ENCODE assay signal across 8 cellular contexts in genomic region chr12:19915392-19916192, GRCh38.
DNase-seq lines count a peak whose midpoint lies in the region; ATAC-seq and TF ChIP-seq lines count a peak whose summit lies in the region.

No MANE protein-coding gene starts in this region.

- H3K4me3 ChIP-seq in DND-41 (ENCODE audit: low read depth in 1 of 2, low read length in 2 of 2), result no peak overlapping the region
- H3K4me3 ChIP-seq in KMS-11 (IDR thresholded peaks at IDR 0.05; ENCODE audit: insufficient read depth, low read depth, low read length), result no peak overlapping the region
- no peak overlapping the region for H3K4me3 ChIP-seq in left ventricle myocardium inferior

- no peaks in the 10 kb centered on the region for H3K79me2 ChIP-seq in DND-41 (ENCODE audit: insufficient read depth, low read length)
- no peaks in the 10 kb centered on the region for H3K79me2 ChIP-seq in KMS-11 (ENCODE audit: insufficient read depth, low read depth)

- H4K20me1 ChIP-seq in DND-41 (ENCODE audit: insufficient read depth, low read length) (no peaks in the 10 kb centered on the region), KMS-11 (ENCODE audit: insufficient read depth) (no peaks in the 10 kb centered on the region)

- H3K36me3 ChIP-seq in DND-41 (ENCODE audit: insufficient read depth, low read length) (no peaks in the 10 kb centered on the region), KMS-11 (ENCODE audit: insufficient read depth) (no peaks in the 10 kb centered on the region), left ventricle myocardium inferior (no peaks in the 10 kb centered on the region)

- H3K9ac ChIP-seq in DND-41 (ENCODE audit: low read depth, low read length) (no peak overlapping the region), KMS-11 (no peak overlapping the region)

- H2AFZ ChIP-seq in DND-41 (ENCODE audit: low read depth, low read length) (no peak overlapping the region), KMS-11 (ENCODE audit: low read depth) (0 out of 2 replicates have a peak overlapping the region, but pooled peaks have one; percentile 28)

- H3K27ac ChIP-seq in DND-41 (ENCODE audit: low read length) (no peak overlapping the region), KMS-11 (no peak overlapping the region), left ventricle myocardium inferior (replicated peaks) (peak overlapping the region; percentile 62)

- TF ChIP-seq CTCF in DND-41 (IDR thresholded peaks at IDR 0.05; ENCODE audit: borderline replicate concordance, extremely low read depth, low read length, poor library complexity, severe bottlenecking) (peak; percentile 52), KMS-11 (conservative IDR thresholded peaks at IDR 0.05; ENCODE audit: low read depth, low read length) (peak; percentile 65), left ventricle myocardium inferior (IDR thresholded peaks at IDR 0.05; ENCODE audit: borderline replicate concordance) (peak; percentile 70)

- no peak; the same call in 2 of the 3 replicates for ATAC-seq in DND-41 (ENCODE audit: insufficient read depth, low read depth)
- no peak for ATAC-seq in HG03354 (IDR thresholded peaks at IDR 0.05; ENCODE audit: poor library complexity, severe bottlenecking, unreplicated experiment)
- ATAC-seq in HG03025 (IDR thresholded peaks at IDR 0.05; ENCODE audit: low FRiP score, unreplicated experiment), result no peak
- no peak for ATAC-seq in GM21717 (IDR thresholded peaks at IDR 0.05; ENCODE audit: unreplicated experiment)

- DNase-seq in DND-41, result no peak
- peak; percentile 40 for DNase-seq in SW480 (ENCODE audit: low spot score)
- no peak for DNase-seq in left ventricle myocardium inferior
- peak; percentile 41 for DNase-seq in smooth muscle cell of the brain vasculature (ENCODE audit: low read depth, low spot score)

- no peaks in the 10 kb centered on the region for H3K27me3 ChIP-seq in DND-41 (ENCODE audit: insufficient read depth, low read length, poor library complexity)
- H3K27me3 ChIP-seq in KMS-11 (ENCODE audit: insufficient read depth, low read depth), result no peaks in the 10 kb centered on the region
- no peaks in the 10 kb centered on the region for H3K27me3 ChIP-seq in left ventricle myocardium inferior (ENCODE audit: low read depth)

- intact Hi-C loops in left ventricle myocardium inferior (cut with micrococcal nuclease), result no loop called here

- H3K9me3 ChIP-seq in DND-41 (ENCODE audit: insufficient read depth, low read length, severe bottlenecking), result no peaks in the 10 kb centered on the region
- H3K9me3 ChIP-seq in left ventricle myocardium inferior (replicated peaks), result no peaks in the 10 kb centered on the region

- no peaks in the 10 kb centered on the region for H3K4me1 ChIP-seq in DND-41 (ENCODE audit: insufficient read depth, low read length)
- H3K4me1 ChIP-seq in KMS-11 (ENCODE audit: low read depth, poor library complexity, severe bottlenecking), result no peaks in the 10 kb centered on the region
- H3K4me1 ChIP-seq in left ventricle myocardium inferior, result peaks cover 37% of the 10 kb centered on the region

- H3K4me2 ChIP-seq in DND-41 (ENCODE audit: insufficient read depth, low read length) (no peak overlapping the region), KMS-11 (no peak overlapping the region)

Comparison
In these comparisons a context has a peak if more than half of its experiments do, and no peak if none do; other contexts are left out.
1. DNase-seq: peak in SW480 (single experiment) and smooth muscle cell of the brain vasculature (single experiment); none in DND-41 (single experiment) and left ventricle myocardium inferior (single experiment).
2. Peak in every context shown above with its lines, with median percentiles within 50 percentile points of each other: CTCF ChIP-seq.